16 cellular contexts compared by ENCODE assay signal in genomic region chr4:123924536-123924935, GRCh38.
"Had no signal": no experiment of that assay in that cellular context is flagged by ENCODE, and none has a peak within 500 bp of the region (broad histone marks: within the 10 kb centered on the region; RNA-seq: fewer than 3 reads in every experiment).

No MANE protein-coding gene starts in this region.

- H3K4me3 ChIP-seq: heart left ventricle, mucosa of descending colon, transverse colon, vagina had no signal

- H3K27me3 ChIP-seq: heart left ventricle, neutrophil, transverse colon, vagina had no signal

- H3K9me3 ChIP-seq: heart left ventricle, mucosa of descending colon, neutrophil, transverse colon, vagina had no signal

- H3K4me1 ChIP-seq: transverse colon, vagina had no signal

- H3K27ac ChIP-seq: epithelial cell of prostate, neutrophil, transverse colon, vagina had no signal

- H3K36me3 ChIP-seq: heart left ventricle, neutrophil, transverse colon, vagina had no signal

- DNase-seq: activated CD4-positive, alpha-beta T cell treated with anti-CD3 and anti-CD28 coated beads, Interleukin-2, amount 50 U/mL, for 1 hour; activated CD8-positive, alpha-beta memory T cell treated with anti-CD3 and anti-CD28 coated beads for 24 hours; activated gamma-delta T cell treated with Interleukin-2 at 50 U/mL for 16 hours; amygdala; cerebellar nuclear complex; effector memory CD4-positive, alpha-beta T cell; heart left ventricle; mucosa of descending colon; naive thymus-derived CD4-positive, alpha-beta T cell; stimulated activated CD4-positive, alpha-beta T cell treated with anti-CD3 and anti-CD28 coated beads, Interleukin-4, amount 100 ng/mL, for 1 hour; stimulated activated naive B cell treated with anti-CD40 and anti-IgM and Interleukin-4, amounts not matched to agents 10 μg/mL and 1 μg/mL and 100 μg/mL, for 72 hours; SW 1271; transverse colon had no signal
